Comparison of ENCODE assay signal across 8 cellular contexts in genomic region chr1:205791568-205792180, GRCh38. TPM values are rescaled to one million over a fixed set of nuclear protein-coding genes. Genes with fewer than 3 reads are reported as not detected.
DNase-seq lines count a peak whose midpoint lies in the region; ATAC-seq and TF ChIP-seq lines count a peak whose summit lies in the region.

No MANE protein-coding gene starts in this region.

- ATAC-seq in HG02678 (IDR thresholded peaks at IDR 0.05; ENCODE audit: unreplicated experiment): peak; percentile 47
- ATAC-seq in GM19328 (IDR thresholded peaks at IDR 0.05; ENCODE audit: unreplicated experiment): no peak

- no peaks in the 10 kb centered on the region for H3K79me2 ChIP-seq in DOHH2 (ENCODE audit: control insufficient read depth, low read length)

- no peak overlapping the region for H3K27ac ChIP-seq in DOHH2 (ENCODE audit: low read depth, low read length)
- H3K27ac ChIP-seq in effector memory CD4-positive, alpha-beta T cell (ENCODE audit: insufficient read depth, low read length, poor library complexity, severe bottlenecking): no peak overlapping the region

- H3F3A ChIP-seq in DOHH2 (ENCODE audit: control insufficient read depth, insufficient read depth): peaks cover 7% of the 10 kb centered on the region

- H3K9me3 Mint-ChIP-seq in activated CD4-positive, alpha-beta T cell treated with anti-CD3 and anti-CD28 coated beads, Interleukin-2, amount 10 ng/mL, durations not matched to agents 24 days and 14 days: no peaks in the 10 kb centered on the region

- H4K20me1 ChIP-seq in DOHH2 (ENCODE audit: control insufficient read depth, insufficient read depth, low read depth, low read length): no peaks in the 10 kb centered on the region

- peak; percentile 56 for DNase-seq in NCI-H2227 treated with DMSO at 0.1 percent for 48 hours (lab: John Stamatoyannopoulos, UW)
- peak; percentile 89 for DNase-seq in activated CD4-positive, alpha-beta T cell treated with anti-CD3 and anti-CD28 coated beads, Interleukin-2, amount 10 ng/mL, durations not matched to agents 24 days and 14 days
- DNase-seq in effector memory CD4-positive, alpha-beta T cell: peak; percentile 22 to 44 (median 34)
- DNase-seq in midbrain (lab: John Stamatoyannopoulos, UW): peak; percentile 82
- peak; percentile 40 for DNase-seq in stromal cell of bone marrow (ENCODE audit: low read depth)

- no peak overlapping the region for H3K4me3 ChIP-seq in DOHH2 (ENCODE audit: low read length)
- no peak overlapping the region for H3K4me3 ChIP-seq in effector memory CD4-positive, alpha-beta T cell (ENCODE audit: insufficient read depth, low read depth, low read length, poor library complexity, severe bottlenecking)

- H3K4me1 ChIP-seq in DOHH2 (ENCODE audit: control insufficient read depth, low read length): peaks cover 46% of the 10 kb centered on the region
- H3K4me1 ChIP-seq in effector memory CD4-positive, alpha-beta T cell (ENCODE audit: control insufficient read depth, insufficient read depth, low read length, poor library complexity, severe bottlenecking): no peaks in the 10 kb centered on the region

- no peaks in the 10 kb centered on the region for H3K9me2 ChIP-seq in DOHH2 (replicated peaks; ENCODE audit: control insufficient read depth, low read length)

- intact Hi-C loops in activated CD4-positive, alpha-beta T cell treated with anti-CD3 and anti-CD28 coated beads, Interleukin-2, amount 10 ng/mL, durations not matched to agents 24 days and 14 days (cut with micrococcal nuclease): loop anchor here (1.0 to 10.0 kb wide), 3 partner anchors 128 to 313 kb away; no protein-coding TSS in a partner anchor

- no peaks in the 10 kb centered on the region for H3K27me3 Mint-ChIP-seq in activated CD4-positive, alpha-beta T cell treated with anti-CD3 and anti-CD28 coated beads, Interleukin-2, amount 10 ng/mL, durations not matched to agents 24 days and 14 days

- peaks cover 59% of the 10 kb centered on the region for H3K36me3 ChIP-seq in DOHH2 (ENCODE audit: control insufficient read depth, low read length)
- H3K36me3 ChIP-seq in effector memory CD4-positive, alpha-beta T cell (ENCODE audit: control insufficient read depth, insufficient read depth, low read length): peaks cover 34% of the 10 kb centered on the region

- peak; percentile 88 for TF ChIP-seq CTCF in DOHH2 (IDR thresholded peaks at IDR 0.05; ENCODE audit: low read depth, low read length, poor library complexity, severe bottlenecking)

- no peak overlapping the region for H3K4me3 Mint-ChIP-seq in activated CD4-positive, alpha-beta T cell treated with anti-CD3 and anti-CD28 coated beads, Interleukin-2, amount 10 ng/mL, durations not matched to agents 24 days and 14 days

- peaks cover 3% of the 10 kb centered on the region for H3K4me1 Mint-ChIP-seq in activated CD4-positive, alpha-beta T cell treated with anti-CD3 and anti-CD28 coated beads, Interleukin-2, amount 10 ng/mL, durations not matched to agents 24 days and 14 days

- no peaks in the 10 kb centered on the region for H3K9me3 ChIP-seq in DOHH2 (ENCODE audit: control insufficient read depth, insufficient read depth, low read length)
- H3K9me3 ChIP-seq in effector memory CD4-positive, alpha-beta T cell (ENCODE audit: control insufficient read depth, low read length): no peaks in the 10 kb centered on the region

- no peaks in the 10 kb centered on the region; the same call in 1 of the 2 replicates for H3K27me3 ChIP-seq in DOHH2 (ENCODE audit: control insufficient read depth, low read length)
- no peaks in the 10 kb centered on the region for H3K27me3 ChIP-seq in effector memory CD4-positive, alpha-beta T cell (replicated peaks; ENCODE audit: control insufficient read depth, insufficient read depth, low read length, poor library complexity, severe bottlenecking)

- peaks cover 24% of the 10 kb centered on the region for H3K36me3 Mint-ChIP-seq in activated CD4-positive, alpha-beta T cell treated with anti-CD3 and anti-CD28 coated beads, Interleukin-2, amount 10 ng/mL, durations not matched to agents 24 days and 14 days (ENCODE audit: low read depth)

- no peak overlapping the region for H3K27ac Mint-ChIP-seq in activated CD4-positive, alpha-beta T cell treated with anti-CD3 and anti-CD28 coated beads, Interleukin-2, amount 10 ng/mL, durations not matched to agents 24 days and 14 days

- no peak overlapping the region for H3K4me2 ChIP-seq in DOHH2 (ENCODE audit: low read length)

RNA-seq across cellular contexts. Expression of gene RAB29, which starts 16.4 kb away (rescaled TPM):
- total RNA-seq in activated CD4-positive, alpha-beta T cell treated with anti-CD3 and anti-CD28 coated beads, Interleukin-2, amount 10 ng/mL, durations not matched to agents 24 days and 14 days: 27.8 and 29.1 TPM in 2 replicates

RNA-seq across cellular contexts. Expression of gene SLC41A1, which starts 21.3 kb away (rescaled TPM):
- total RNA-seq in activated CD4-positive, alpha-beta T cell treated with anti-CD3 and anti-CD28 coated beads, Interleukin-2, amount 10 ng/mL, durations not matched to agents 24 days and 14 days: 29.5 and 30.1 TPM in 2 replicates

RNA-seq across cellular contexts. Expression of gene NUCKS1, which starts 41.7 kb away (rescaled TPM):
- total RNA-seq in activated CD4-positive, alpha-beta T cell treated with anti-CD3 and anti-CD28 coated beads, Interleukin-2, amount 10 ng/mL, durations not matched to agents 24 days and 14 days: 161 and 188 TPM in 2 replicates

RNA-seq across cellular contexts. Expression of gene PM20D1, which starts 58.3 kb away (rescaled TPM):
- total RNA-seq in activated CD4-positive, alpha-beta T cell treated with anti-CD3 and anti-CD28 coated beads, Interleukin-2, amount 10 ng/mL, durations not matched to agents 24 days and 14 days: 0.16 and 0.71 TPM in 2 replicates

Comparison
In these comparisons a context has a peak if more than half of its experiments do, and no peak if none do; other contexts are left out.
1. DNase-seq: peak in every context shown above with its lines; median percentile 89 in activated CD4-positive, alpha-beta T cell treated with anti-CD3 and anti-CD28 coated beads, Interleukin-2, amount 10 ng/mL, durations not matched to agents 24 days and 14 days; 82 in midbrain; 56 in NCI-H2227 treated with DMSO at 0.1 percent for 48 hours; 40 in stromal cell of bone marrow; 34 in effector memory CD4-positive, alpha-beta T cell.